In genomic region chr7:79455173-79455790, GRCh38 we compare ENCODE assay signal across 17 cellular contexts. TPM values are rescaled to one million over a fixed set of nuclear protein-coding genes. Genes with fewer than 3 reads are reported as not detected.
DNase-seq lines count a peak whose midpoint lies in the region; ATAC-seq, FAIRE-seq and TF ChIP-seq lines count a peak whose summit lies in the region.
"Had no signal": no experiment of that assay in that cellular context is flagged by ENCODE, and none has a peak within 500 bp of the region (broad histone marks: within the 10 kb centered on the region; RNA-seq: fewer than 3 reads in every experiment).

No MANE protein-coding gene starts in this region.

- peaks cover 4 to 8% of the 10 kb centered on the region in 2 donors for H3K4me1 ChIP-seq in kidney (ENCODE audit: control insufficient read depth in 1 of 2, insufficient read depth in 1 of 2, low read depth in 1 of 2, low read length in 2 of 2)
- H3K4me1 ChIP-seq: BLaER1 treated with 17β-estradiol and CSF1 and Interleukin-3, amounts not matched to agents 10 nM and 100 nM had no signal

- H3K9me3 Mint-ChIP-seq in activated naive CD4-positive, alpha-beta T cell treated with anti-CD3 and anti-CD28 coated beads, Interleukin-2, amount 50 U/mL, for 72 hours = peaks cover 4 to 12% of the 10 kb centered on the region in 2 donors

- peak overlapping the region; percentile 93 to 97 for H3K4me3 ChIP-seq in kidney (ENCODE audit: low read length in 2 of 2)
- H3K4me3 ChIP-seq in skeletal muscle cell (ENCODE audit: low read depth, low read length) = peak overlapping the region; percentile 83
- H3K4me3 ChIP-seq: BLaER1 treated with 17β-estradiol and CSF1 and Interleukin-3, amounts not matched to agents 10 nM and 100 nM; body of pancreas had no signal

- DNase-seq in D341Med (ENCODE audit: low spot score) = peak; percentile 22
- peak; percentile 36 for DNase-seq in cerebellum (ENCODE audit: low spot score)
- DNase-seq in kidney = no peak
- DNase-seq in skeletal muscle cell (ENCODE audit: low read depth) = no peak
- no peak for DNase-seq in activated naive CD4-positive, alpha-beta T cell treated with anti-CD3 and anti-CD28 coated beads, Interleukin-2, amount 50 U/mL, for 72 hours (ENCODE audit: low spot score in 2 of 2)
- no peak for DNase-seq in NCI-H2081 (lab: John Stamatoyannopoulos, UW)
- no peak for DNase-seq in activated CD4-positive, alpha-beta T cell treated with anti-CD3 and anti-CD28 coated beads, Interleukin-2, amount 50 U/mL, for 4 hours
- no peak for DNase-seq in NCI-H1417 treated with DMSO at 0.1 percent for 48 hours (lab: John Stamatoyannopoulos, UW)
- DNase-seq: body of pancreas; GOT3; KG1; NCI-H2171 treated with DMSO at 0.1 percent for 48 hours; RPMI8226; stimulated activated CD8-positive, alpha-beta memory T cell treated with anti-CD3 and anti-CD28 coated beads, Interleukin-4, amount 100 ng/mL, for 48 hours had no signal

- TF ChIP-seq CTCF in kidney (IDR thresholded peaks at IDR 0.05; ENCODE audit: borderline replicate concordance, extremely low read depth, insufficient read depth) = no peak

- no peak overlapping the region for H3K27ac Mint-ChIP-seq in activated naive CD4-positive, alpha-beta T cell treated with anti-CD3 and anti-CD28 coated beads, Interleukin-2, amount 50 U/mL, for 72 hours

- no peak for ATAC-seq in activated naive CD4-positive, alpha-beta T cell treated with anti-CD3 and anti-CD28 coated beads, Interleukin-2, amount 50 U/mL, for 72 hours
- ATAC-seq: body of pancreas had no signal

- peaks cover 21% of the 10 kb centered on the region in 2 donors for H3K36me3 Mint-ChIP-seq in activated naive CD4-positive, alpha-beta T cell treated with anti-CD3 and anti-CD28 coated beads, Interleukin-2, amount 50 U/mL, for 72 hours

- intact Hi-C loops in kidney (cut with DNase I) = no loop called here

- H3K9me3 ChIP-seq in kidney (ENCODE audit: control insufficient read depth in 1 of 2, low read length in 2 of 2) = no peaks in the 10 kb centered on the region
- H3K9me3 ChIP-seq: body of pancreas had no signal

- H3K9ac ChIP-seq in kidney (ENCODE audit: low read length in 2 of 2) = peak overlapping the region; percentile 86 to 94
- H3K9ac ChIP-seq: BLaER1 treated with 17β-estradiol and CSF1 and Interleukin-3, amounts not matched to agents 10 nM and 100 nM had no signal

- H3K27ac ChIP-seq in kidney (ENCODE audit: low read depth in 2 of 2, low read length in 2 of 2) = no peak overlapping the region
- H3K27ac ChIP-seq: BLaER1 treated with 17β-estradiol and CSF1 and Interleukin-3, amounts not matched to agents 10 nM and 100 nM had no signal

- H3K36me3 ChIP-seq in kidney (ENCODE audit: control insufficient read depth in 1 of 2, insufficient read depth in 2 of 2, low read length in 2 of 2) = no peaks in the 10 kb centered on the region
- H3K36me3 ChIP-seq: BLaER1 treated with 17β-estradiol and CSF1 and Interleukin-3, amounts not matched to agents 10 nM and 100 nM had no signal

- no peak for FAIRE-seq in kidney (lab: Jason Lieb, UNC)
- FAIRE-seq: frontal cortex, TTC549 had no signal

RNA-seq across cellular contexts. Expression of gene MAGI2, which starts 1.8 kb away (rescaled TPM):
- total RNA-seq in cerebellum (101 TPM), kidney (9.0 TPM)
- 4.4 TPM for polyA plus RNA-seq in kidney (ENCODE audit: insufficient read depth, low read depth, low replicate concordance)
- under 1 TPM in 1 of 2 donors, not detected in 1; 0.16 TPM for total RNA-seq in activated naive CD4-positive, alpha-beta T cell treated with anti-CD3 and anti-CD28 coated beads, Interleukin-2, amount 50 U/mL, for 72 hours

Comparison
In these comparisons a context has a peak if more than half of its experiments do, and no peak if none do; other contexts are left out.
1. DNase-seq: peak in D341Med (single experiment) and cerebellum (single experiment); none in kidney (single experiment), skeletal muscle cell (single experiment), activated naive CD4-positive, alpha-beta T cell treated with anti-CD3 and anti-CD28 coated beads, Interleukin-2, amount 50 U/mL, for 72 hours (0 of 2), NCI-H2081 (0 of 2), activated CD4-positive, alpha-beta T cell treated with anti-CD3 and anti-CD28 coated beads, Interleukin-2, amount 50 U/mL, for 4 hours (0 of 2) and NCI-H1417 treated with DMSO at 0.1 percent for 48 hours (single experiment).
2. RNA of gene MAGI2, which starts 1.8 kb away (total RNA-seq): 101 TPM in cerebellum (single experiment); 9.0 TPM in kidney (single experiment) and 0.16 TPM in activated naive CD4-positive, alpha-beta T cell treated with anti-CD3 and anti-CD28 coated beads, Interleukin-2, amount 50 U/mL, for 72 hours; every median in the first group is over 10 times any median in the second.